Comparison of ENCODE assay signal across 1 cellular context in the genomic region with DNA sequence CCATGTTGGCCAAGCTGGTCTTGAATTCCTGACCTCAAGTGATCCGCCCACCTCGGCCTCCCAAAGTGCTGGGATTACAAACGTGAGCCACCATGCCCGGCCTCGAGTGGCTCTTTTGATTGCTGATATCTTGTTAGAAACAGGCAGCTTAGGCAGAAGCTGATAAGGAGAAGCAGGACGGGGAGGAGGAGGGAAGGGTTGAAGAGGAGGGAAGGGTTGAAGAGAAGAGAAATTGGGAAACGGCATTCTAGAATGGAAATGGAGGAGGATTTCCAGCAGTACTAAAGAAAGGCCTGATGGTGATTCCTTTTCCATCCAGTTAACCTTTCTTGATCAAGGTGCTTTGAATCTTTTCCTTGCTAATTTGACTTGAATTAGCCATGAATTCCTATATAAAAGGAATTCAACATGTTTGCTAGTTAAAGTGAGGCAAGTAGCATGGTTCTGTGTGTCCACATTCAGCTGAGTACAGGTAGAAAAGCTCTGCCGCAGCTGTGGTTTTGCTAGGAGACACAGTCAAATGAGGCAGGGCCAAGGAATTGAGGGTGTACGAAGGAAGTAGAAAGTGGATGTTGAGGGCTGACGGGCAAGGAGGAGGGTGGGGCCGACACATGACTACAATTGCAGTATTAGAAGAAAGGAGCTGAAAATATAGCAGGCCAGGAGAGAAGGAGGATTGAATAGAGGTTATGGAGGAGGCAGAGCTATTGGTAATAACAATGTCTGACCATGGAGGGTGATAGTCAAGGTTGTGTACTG.
TF ChIP-seq lines count a peak whose summit lies in the region.

No MANE protein-coding gene starts in this region.

TF ChIP-seq in K562, 482 proteins besides CTCF, POLR2A, EP300 and RAD21 (continued from another document):
- peak in 1 of 3 experiments; percentile 83; a peak in 2 of 6 replicates for TF ChIP-seq ZBTB11 (CRISPR knock-in tag; IDR thresholded peaks at IDR 0.05)
- TF ChIP-seq, protein P1, sequence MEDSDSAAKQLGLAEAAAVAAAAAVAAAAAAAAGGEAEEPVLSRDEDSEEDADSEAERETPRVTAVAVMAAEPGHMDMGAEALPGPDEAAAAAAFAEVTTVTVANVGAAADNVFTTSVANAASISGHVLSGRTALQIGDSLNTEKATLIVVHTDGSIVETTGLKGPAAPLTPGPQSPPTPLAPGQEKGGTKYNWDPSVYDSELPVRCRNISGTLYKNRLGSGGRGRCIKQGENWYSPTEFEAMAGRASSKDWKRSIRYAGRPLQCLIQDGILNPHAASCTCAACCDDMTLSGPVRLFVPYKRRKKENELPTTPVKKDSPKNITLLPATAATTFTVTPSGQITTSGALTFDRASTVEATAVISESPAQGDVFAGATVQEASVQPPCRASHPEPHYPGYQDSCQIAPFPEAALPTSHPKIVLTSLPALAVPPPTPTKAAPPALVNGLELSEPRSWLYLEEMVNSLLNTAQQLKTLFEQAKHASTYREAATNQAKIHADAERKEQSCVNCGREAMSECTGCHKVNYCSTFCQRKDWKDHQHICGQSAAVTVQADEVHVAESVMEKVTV (CRISPR knock-in tag; IDR thresholded peaks at IDR 0.05), result no peak
- peak; percentile 98 for TF ChIP-seq TCF3 (CRISPR knock-in tag; IDR thresholded peaks at IDR 0.05)
- no peak for TF ChIP-seq ZNF431 (CRISPR knock-in tag; IDR thresholded peaks at IDR 0.05)
- no peak for TF ChIP-seq KLF6 (CRISPR knock-in tag; IDR thresholded peaks at IDR 0.05; ENCODE audit: borderline replicate concordance)
- no peak for TF ChIP-seq ZNF24 (IDR thresholded peaks at IDR 0.05)
- peak; percentile 85; the same call in 1 of the 2 replicates for TF ChIP-seq ZNF197 (CRISPR knock-in tag; IDR thresholded peaks at IDR 0.05; ENCODE audit: low read depth)
- TF ChIP-seq HSF4 (CRISPR knock-in tag; IDR thresholded peaks at IDR 0.05; ENCODE audit: borderline replicate concordance), result 0 out of 2 replicates have a peak, but pooled peaks have one; percentile 26
- peak; percentile 37 for TF ChIP-seq ZFX (CRISPR knock-in tag; IDR thresholded peaks at IDR 0.05)
- TF ChIP-seq SMARCA5 (IDR thresholded peaks at IDR 0.05), result no peak
- peak; percentile 97 for TF ChIP-seq FOXM1 (IDR thresholded peaks at IDR 0.05; ENCODE audit: low read depth)
- no peak for TF ChIP-seq FOXM1 (CRISPR knock-in tag; IDR thresholded peaks at IDR 0.05; ENCODE audit: low read depth)
- 0 out of 2 replicates have a peak, but pooled peaks have one; percentile 14 for TF ChIP-seq HMG20A (CRISPR knock-in tag; conservative IDR thresholded peaks at IDR 0.05)
- no peak for TF ChIP-seq ZNF143 (CRISPR knock-in tag; IDR thresholded peaks at IDR 0.05)
- no peak for TF ChIP-seq NR1H2 (CRISPR knock-in tag; IDR thresholded peaks at IDR 0.05)
- TF ChIP-seq FOXK2 (conservative IDR thresholded peaks at IDR 0.05 in 1 of 2, IDR thresholded peaks at IDR 0.05 in 1 of 2; ENCODE audit: low read depth in 2 of 2), result peak in 1 of 2 experiments; percentile 36; a peak in 2 of 4 replicates
- peak; percentile 97 for TF ChIP-seq PHB2 (IDR thresholded peaks at IDR 0.05; ENCODE audit: low read depth)
- TF ChIP-seq, protein P2, sequence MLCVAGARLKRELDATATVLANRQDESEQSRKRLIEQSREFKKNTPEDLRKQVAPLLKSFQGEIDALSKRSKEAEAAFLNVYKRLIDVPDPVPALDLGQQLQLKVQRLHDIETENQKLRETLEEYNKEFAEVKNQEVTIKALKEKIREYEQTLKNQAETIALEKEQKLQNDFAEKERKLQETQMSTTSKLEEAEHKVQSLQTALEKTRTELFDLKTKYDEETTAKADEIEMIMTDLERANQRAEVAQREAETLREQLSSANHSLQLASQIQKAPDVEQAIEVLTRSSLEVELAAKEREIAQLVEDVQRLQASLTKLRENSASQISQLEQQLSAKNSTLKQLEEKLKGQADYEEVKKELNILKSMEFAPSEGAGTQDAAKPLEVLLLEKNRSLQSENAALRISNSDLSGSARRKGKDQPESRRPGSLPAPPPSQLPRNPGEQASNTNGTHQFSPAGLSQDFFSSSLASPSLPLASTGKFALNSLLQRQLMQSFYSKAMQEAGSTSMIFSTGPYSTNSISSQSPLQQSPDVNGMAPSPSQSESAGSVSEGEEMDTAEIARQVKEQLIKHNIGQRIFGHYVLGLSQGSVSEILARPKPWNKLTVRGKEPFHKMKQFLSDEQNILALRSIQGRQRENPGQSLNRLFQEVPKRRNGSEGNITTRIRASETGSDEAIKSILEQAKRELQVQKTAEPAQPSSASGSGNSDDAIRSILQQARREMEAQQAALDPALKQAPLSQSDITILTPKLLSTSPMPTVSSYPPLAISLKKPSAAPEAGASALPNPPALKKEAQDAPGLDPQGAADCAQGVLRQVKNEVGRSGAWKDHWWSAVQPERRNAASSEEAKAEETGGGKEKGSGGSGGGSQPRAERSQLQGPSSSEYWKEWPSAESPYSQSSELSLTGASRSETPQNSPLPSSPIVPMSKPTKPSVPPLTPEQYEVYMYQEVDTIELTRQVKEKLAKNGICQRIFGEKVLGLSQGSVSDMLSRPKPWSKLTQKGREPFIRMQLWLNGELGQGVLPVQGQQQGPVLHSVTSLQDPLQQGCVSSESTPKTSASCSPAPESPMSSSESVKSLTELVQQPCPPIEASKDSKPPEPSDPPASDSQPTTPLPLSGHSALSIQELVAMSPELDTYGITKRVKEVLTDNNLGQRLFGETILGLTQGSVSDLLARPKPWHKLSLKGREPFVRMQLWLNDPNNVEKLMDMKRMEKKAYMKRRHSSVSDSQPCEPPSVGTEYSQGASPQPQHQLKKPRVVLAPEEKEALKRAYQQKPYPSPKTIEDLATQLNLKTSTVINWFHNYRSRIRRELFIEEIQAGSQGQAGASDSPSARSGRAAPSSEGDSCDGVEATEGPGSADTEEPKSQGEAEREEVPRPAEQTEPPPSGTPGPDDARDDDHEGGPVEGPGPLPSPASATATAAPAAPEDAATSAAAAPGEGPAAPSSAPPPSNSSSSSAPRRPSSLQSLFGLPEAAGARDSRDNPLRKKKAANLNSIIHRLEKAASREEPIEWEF (CRISPR knock-in tag; IDR thresholded peaks at IDR 0.05), result no peak
- peak; percentile 95 for TF ChIP-seq CHAMP1 (IDR thresholded peaks at IDR 0.05)
- peak; percentile 88 for TF ChIP-seq MYNN (IDR thresholded peaks at IDR 0.05)
- TF ChIP-seq MYNN (CRISPR knock-in tag; IDR thresholded peaks at IDR 0.05), result no peak
